Comparison of ENCODE assay signal across 8 cellular contexts in the genomic region with DNA sequence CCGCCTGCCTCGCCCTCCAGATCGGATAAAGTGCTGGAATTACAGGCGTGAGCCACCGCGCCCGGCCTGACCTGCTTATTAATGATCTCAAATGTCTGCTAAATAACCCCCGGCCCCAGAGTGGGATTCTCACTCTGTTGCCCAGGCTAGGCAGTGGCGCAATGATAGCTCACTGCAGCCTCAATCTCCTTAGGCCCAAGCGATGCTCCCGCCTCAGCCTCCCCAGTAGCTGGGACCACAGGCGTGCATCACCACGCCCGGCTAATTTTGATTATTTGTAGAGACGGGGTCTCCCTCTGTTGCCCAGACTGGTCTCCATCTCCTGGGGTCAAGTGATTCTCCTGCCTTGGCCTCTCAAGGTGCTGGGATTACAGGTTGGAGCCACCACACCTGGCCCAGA. TPM values are rescaled to one million over a fixed set of nuclear protein-coding genes. Genes with fewer than 3 reads are reported as not detected.
DNase-seq lines count a peak whose midpoint lies in the region; ATAC-seq and TF ChIP-seq lines count a peak whose summit lies in the region.

No MANE protein-coding gene starts in this region.

- TF ChIP-seq CTCF in PC-3 (conservative IDR thresholded peaks at IDR 0.05; ENCODE audit: low read depth, low read length), result no peak

- H3K4me1 ChIP-seq in PC-3 (ENCODE audit: insufficient read depth, low read length), result peaks cover 28% of the 10 kb centered on the region
- H3K4me1 ChIP-seq in effector memory CD4-positive, alpha-beta T cell (ENCODE audit: control insufficient read depth, insufficient read depth, low read length, poor library complexity, severe bottlenecking), result peaks cover 43% of the 10 kb centered on the region
- H3K4me1 ChIP-seq in rectal smooth muscle tissue (ENCODE audit: control insufficient read depth, insufficient read depth, low read length), result peaks cover 31% of the 10 kb centered on the region

- DNase-seq in ELF-1 (ENCODE audit: low read depth, low spot score) (peak; percentile 24), PC-3 (no peak), NCI-H2196 treated with DMSO at 0.1 percent for 48 hours (lab: John Stamatoyannopoulos, UW; ENCODE audit: unreplicated experiment) (no peak), NCI-H1092 treated with DMSO at 0.1 percent for 48 hours (lab: John Stamatoyannopoulos, UW) (no peak), NK-92 (lab: John Stamatoyannopoulos, UW; ENCODE audit: unreplicated experiment) (no peak)
- no peak for DNase-seq in effector memory CD4-positive, alpha-beta T cell

- H3K4me3 ChIP-seq in PC-3 (ENCODE audit: low read length), result peak overlapping the region; percentile 86
- H3K4me3 ChIP-seq in effector memory CD4-positive, alpha-beta T cell (ENCODE audit: insufficient read depth, low read depth, low read length, poor library complexity, severe bottlenecking), result peak overlapping the region; percentile 44
- peak overlapping the region; percentile 83 for H3K4me3 ChIP-seq in rectal smooth muscle tissue (ENCODE audit: low read length)

- no peaks in the 10 kb centered on the region for H3K27me3 ChIP-seq in PC-3 (ENCODE audit: low read length)
- H3K27me3 ChIP-seq in effector memory CD4-positive, alpha-beta T cell (replicated peaks; ENCODE audit: control insufficient read depth, insufficient read depth, low read length, poor library complexity, severe bottlenecking), result peaks cover 6% of the 10 kb centered on the region
- peaks cover 4% of the 10 kb centered on the region for H3K27me3 ChIP-seq in rectal smooth muscle tissue (ENCODE audit: control insufficient read depth, insufficient read depth, low read length)

- BruUV-seq in PC-3 (replicated peaks; lab: Mats Ljungman, UMichigan), result no TSS peak

- H3K79me2 ChIP-seq in PC-3 (ENCODE audit: low read length), result peaks cover 44% of the 10 kb centered on the region

- H3K4me2 ChIP-seq in PC-3 (ENCODE audit: low read length), result peak overlapping the region; percentile 84

- H3K9ac ChIP-seq in PC-3 (ENCODE audit: low read length), result 0 out of 2 replicates have a peak overlapping the region, but pooled peaks have one; percentile 15
- no peak overlapping the region for H3K9ac ChIP-seq in rectal smooth muscle tissue (ENCODE audit: low read length)

- H3K9me2 ChIP-seq in PC-3 (replicated peaks; ENCODE audit: low read length), result no peaks in the 10 kb centered on the region

- no peaks in the 10 kb centered on the region for H4K20me1 ChIP-seq in PC-3 (ENCODE audit: low read length)

- ATAC-seq in PC-3 (no peak), HG03439 (IDR thresholded peaks at IDR 0.05; ENCODE audit: unreplicated experiment) (no peak)

- no peaks in the 10 kb centered on the region for H3K36me3 ChIP-seq in PC-3 (ENCODE audit: low read depth, low read length)
- no peaks in the 10 kb centered on the region for H3K36me3 ChIP-seq in effector memory CD4-positive, alpha-beta T cell (ENCODE audit: control insufficient read depth, insufficient read depth, low read length)
- no peaks in the 10 kb centered on the region for H3K36me3 ChIP-seq in rectal smooth muscle tissue (ENCODE audit: control insufficient read depth, insufficient read depth, low read length)

- H3K27ac ChIP-seq in PC-3 (ENCODE audit: low read length), result no peak overlapping the region
- no peak overlapping the region for H3K27ac ChIP-seq in effector memory CD4-positive, alpha-beta T cell (ENCODE audit: insufficient read depth, low read length, poor library complexity, severe bottlenecking)
- H3K27ac ChIP-seq in rectal smooth muscle tissue (ENCODE audit: low read depth, low read length), result no peak overlapping the region

- CTCF ChIA-PET in PC-3 (lab: Charles Lee), result no interaction called here

- intact Hi-C loops in PC-3 (cut with micrococcal nuclease), result no loop called here

- no peaks in the 10 kb centered on the region for H3K9me3 ChIP-seq in PC-3 (ENCODE audit: low read length)
- H3K9me3 ChIP-seq in effector memory CD4-positive, alpha-beta T cell (ENCODE audit: control insufficient read depth, low read length), result no peaks in the 10 kb centered on the region

- POLR2A ChIA-PET in PC-3 (lab: Charles Lee; ENCODE audit: unreplicated experiment), result no interaction called here

- H3F3A ChIP-seq in PC-3 (ENCODE audit: low read length, unreplicated experiment), result no peaks in the 10 kb centered on the region

- peak overlapping the region; percentile 63 for H2AFZ ChIP-seq in PC-3 (ENCODE audit: low read length)

RNA-seq across cellular contexts. Expression of gene ATP5F1D, which starts 0.6 kb away (rescaled TPM):
- total RNA-seq in PC-3 (2014; rRNA removed), result 102 and 187 TPM in 2 replicates

RNA-seq across cellular contexts. Expression of gene CBARP, which starts 3.1 kb away (rescaled TPM):
- total RNA-seq in PC-3 (2014; rRNA removed), result 3.3 and 6.3 TPM in 2 replicates

RNA-seq across cellular contexts. Expression of gene MIDN, which starts 7.5 kb away (rescaled TPM):
- total RNA-seq in PC-3 (2014; rRNA removed), result 17.3 and 41.8 TPM in 2 replicates

RNA-seq across cellular contexts. Expression of gene CIRBP, which starts 28.2 kb away (rescaled TPM):
- total RNA-seq in PC-3 (2014; rRNA removed), result 136 and 197 TPM in 2 replicates

RNA-seq across cellular contexts. Expression of gene FAM174C, which starts 34.4 kb away (rescaled TPM):
- total RNA-seq in PC-3 (2014; rRNA removed), result 110 and 133 TPM in 2 replicates
